5 cellular contexts compared by ENCODE assay signal in genomic region chr16:83538707-83539106, GRCh38.
"Had no signal": no experiment of that assay in that cellular context is flagged by ENCODE, and none has a peak within 500 bp of the region (broad histone marks: within the 10 kb centered on the region; RNA-seq: fewer than 3 reads in every experiment).

No MANE protein-coding gene starts in this region.

- H3K27me3 Mint-ChIP-seq: IgD-negative memory B cell had no signal

- H3K27ac ChIP-seq: HL-60, KMS-11 had no signal

- H3K4me3 Mint-ChIP-seq: IgD-negative memory B cell had no signal

- H3K9ac ChIP-seq: KMS-11 had no signal

- H3K4me1 Mint-ChIP-seq: IgD-negative memory B cell had no signal

- H3K27ac Mint-ChIP-seq: IgD-negative memory B cell had no signal

- DNase-seq: KBM-7, KG1 had no signal

- H3K36me3 Mint-ChIP-seq: IgD-negative memory B cell had no signal

- H3K4me2 ChIP-seq: KMS-11 had no signal
